ENCODE assay signal across 23 cellular contexts in the genomic region with DNA sequence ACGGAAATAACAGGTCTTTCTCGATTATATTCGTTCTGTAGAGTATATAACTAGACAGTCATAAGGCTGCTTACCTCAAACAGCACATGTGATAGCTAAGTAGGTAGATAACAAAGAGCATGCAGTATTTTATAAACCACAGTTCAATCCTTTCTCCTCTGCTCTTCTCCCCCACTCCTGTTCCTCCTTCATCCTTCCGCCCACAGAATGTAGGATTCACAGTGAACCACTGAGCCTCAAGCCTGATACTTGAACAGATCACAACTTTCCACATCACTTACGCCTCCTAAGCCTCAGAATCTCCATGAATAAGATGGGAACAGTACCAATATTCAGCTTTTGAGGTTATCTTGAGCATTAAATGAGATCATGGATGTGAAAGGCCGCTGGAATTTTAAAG. TPM values are rescaled to one million over a fixed set of nuclear protein-coding genes. Genes with fewer than 3 reads are reported as not detected.
DNase-seq lines count a peak whose midpoint lies in the region; ATAC-seq, FAIRE-seq and TF ChIP-seq lines count a peak whose summit lies in the region.
"Had no signal": no experiment of that assay in that cellular context is flagged by ENCODE, and none has a peak within 500 bp of the region (broad histone marks: within the 10 kb centered on the region; RNA-seq: fewer than 3 reads in every experiment).

No MANE protein-coding gene starts in this region.

- 0 out of 2 replicates have a peak overlapping the region, but pooled peaks have one; percentile 42 for H2AFZ ChIP-seq in PC-9
- H2AFZ ChIP-seq in neural progenitor cell (replicated peaks), result peak overlapping the region; percentile 28

- H4K20me1 ChIP-seq in PC-9 (ENCODE audit: insufficient read depth) (no peaks in the 10 kb centered on the region), neural progenitor cell (ENCODE audit: low read depth) (no peaks in the 10 kb centered on the region)
- H4K20me1 ChIP-seq: BLaER1 had no signal

- H3K36me3 ChIP-seq in HEK293 (ENCODE audit: control insufficient read depth in 2 of 2, insufficient read depth in 1 of 2, low read length in 2 of 2) (no peaks in the 10 kb centered on the region), PC-9 (ENCODE audit: low read depth) (no peaks in the 10 kb centered on the region), neural progenitor cell (no peaks in the 10 kb centered on the region)
- H3K36me3 ChIP-seq: BE2C, BLaER1 had no signal

- peak; percentile 6 for FAIRE-seq in D721Med (lab: Jason Lieb, UNC)
- FAIRE-seq: G401.6, GM12891, GM19239 had no signal

- H3K4me1 Mint-ChIP-seq in neural progenitor cell, result no peaks in the 10 kb centered on the region
- no peaks in the 10 kb centered on the region for H3K4me1 Mint-ChIP-seq in natural killer cell
- H3K4me1 Mint-ChIP-seq: CD4-positive, alpha-beta memory T cell; CD4-positive, CD25-positive, alpha-beta regulatory T cell; CD8-positive, alpha-beta memory T cell had no signal

- no peak for ATAC-seq in natural killer cell

- no TSS peak for BruUV-seq in PC-9 (replicated peaks; lab: Mats Ljungman, UMichigan)

- H3K4me3 ChIP-seq in HEK293 (ENCODE audit: low read depth, low read length) (no peak overlapping the region), PC-9 (no peak overlapping the region), neural progenitor cell (no peak overlapping the region)
- H3K4me3 ChIP-seq: BLaER1 had no signal

- intact Hi-C loops in PC-9 (cut with micrococcal nuclease; ENCODE audit: unreplicated experiment), result no loop called here
- intact Hi-C loops in natural killer cell (cut with micrococcal nuclease), result no loop called here

- TF ChIP-seq CTCF in D721Med (IDR thresholded peaks at IDR 0.05; ENCODE audit: insufficient read depth, missing control alignments) (no peak), HEK293 (tag by site-specific recombination; IDR thresholded peaks at IDR 0.05) (no peak), PC-9 (conservative IDR thresholded peaks at IDR 0.05) (no peak), neural progenitor cell (IDR thresholded peaks at IDR 0.05) (no peak), natural killer cell (IDR thresholded peaks at IDR 0.05) (no peak)

- no peaks in the 10 kb centered on the region for H3F3A ChIP-seq in PC-9 (ENCODE audit: insufficient read depth, low read depth)
- no peaks in the 10 kb centered on the region for H3F3A ChIP-seq in neural progenitor cell (ENCODE audit: low read depth)

- H3K4me1 ChIP-seq in HEK293 (ENCODE audit: control insufficient read depth, insufficient read depth, low read length) (no peaks in the 10 kb centered on the region), PC-9 (replicated peaks; ENCODE audit: insufficient read depth) (no peaks in the 10 kb centered on the region), neural progenitor cell (no peaks in the 10 kb centered on the region)
- H3K4me1 ChIP-seq: BE2C, BLaER1 had no signal

- H3K4me3 Mint-ChIP-seq in neural progenitor cell (no peak overlapping the region), natural killer cell (no peak overlapping the region)
- H3K4me3 Mint-ChIP-seq: CD4-positive, alpha-beta memory T cell; CD4-positive, CD25-positive, alpha-beta regulatory T cell; CD8-positive, alpha-beta memory T cell had no signal

- H3K36me3 Mint-ChIP-seq in neural progenitor cell (no peaks in the 10 kb centered on the region), natural killer cell (no peaks in the 10 kb centered on the region)
- H3K36me3 Mint-ChIP-seq: CD14-positive monocyte; CD4-positive, alpha-beta memory T cell; CD4-positive, CD25-positive, alpha-beta regulatory T cell; CD8-positive, alpha-beta memory T cell had no signal

- no peaks in the 10 kb centered on the region for H3K27me3 ChIP-seq in PC-9 (ENCODE audit: insufficient read depth, low read depth)
- H3K27me3 ChIP-seq in neural progenitor cell, result no peaks in the 10 kb centered on the region
- H3K27me3 ChIP-seq: BE2C, BLaER1 had no signal

- H3K27ac Mint-ChIP-seq in neural progenitor cell (no peak overlapping the region), natural killer cell (no peak overlapping the region)
- H3K27ac Mint-ChIP-seq: CD4-positive, alpha-beta memory T cell; CD4-positive, CD25-positive, alpha-beta regulatory T cell; CD8-positive, alpha-beta memory T cell had no signal

- H3K79me2 ChIP-seq in PC-9 (ENCODE audit: low read depth) (no peaks in the 10 kb centered on the region), neural progenitor cell (ENCODE audit: low read depth) (no peaks in the 10 kb centered on the region)

- no peaks in the 10 kb centered on the region for H3K9me3 ChIP-seq in HEK293 (ENCODE audit: control insufficient read depth, insufficient read depth, low read depth, low read length)
- H3K9me3 ChIP-seq in PC-9 (ENCODE audit: insufficient read depth, low read depth), result no peaks in the 10 kb centered on the region; the same call in 1 of the 2 replicates
- no peaks in the 10 kb centered on the region for H3K9me3 ChIP-seq in neural progenitor cell (ENCODE audit: low read depth)
- H3K9me3 ChIP-seq: BE2C had no signal

- H3K4me2 ChIP-seq in PC-9 (no peak overlapping the region), neural progenitor cell (no peak overlapping the region)
- H3K4me2 ChIP-seq: BLaER1 had no signal

- CTCF ChIA-PET in HEK293 (lab: Yijun Ruan, JAX) (interaction anchor here (0.9 to 2.9 kb wide), 3 partner anchors 10 to 765 kb away, joined by 4 to 21 read pairs (median 4); no protein-coding TSS in a partner anchor), PC-9 (lab: Charles Lee) (no interaction called here)

- H3K27me3 Mint-ChIP-seq in neural progenitor cell (ENCODE audit: insufficient read depth, low read depth) (no peaks in the 10 kb centered on the region), natural killer cell (ENCODE audit: low read depth in 2 of 2) (peaks cover 0 to 5% of the 10 kb centered on the region in 2 donors)

- POLR2A ChIA-PET in HEK293 (lab: Yijun Ruan, JAX), result no interaction called here
- POLR2A ChIA-PET in PC-9 (lab: Charles Lee; ENCODE audit: unreplicated experiment), result no interaction called here

- H3K9ac ChIP-seq in neural progenitor cell, result no peak overlapping the region
- H3K9ac ChIP-seq: BLaER1 had no signal

- H3K9me3 Mint-ChIP-seq in neural progenitor cell, result peaks cover 4% of the 10 kb centered on the region
- H3K9me3 Mint-ChIP-seq in natural killer cell, result no peaks in the 10 kb centered on the region

- DNase-seq in D721Med (ENCODE audit: insufficient read length, low spot score) (no peak), PC-9 (no peak), neural progenitor cell (ENCODE audit: low spot score) (no peak), KG1 (lab: John Stamatoyannopoulos, UW) (no peak), natural killer cell (no peak), NAMALWA (ENCODE audit: low spot score) (no peak)
- DNase-seq in activated naive CD4-positive, alpha-beta T cell treated with anti-CD3 and anti-CD28 coated beads, Interleukin-2, amount 50 U/mL, for 16 hours, result no peak
- DNase-seq: 8988T; ACHN; BE2C; C1 segment of cervical spinal cord; CD4-positive, alpha-beta memory T cell; CD4-positive, CD25-positive, alpha-beta regulatory T cell; CD8-positive, alpha-beta memory T cell; COR-L47; DMS79 treated with DMSO at 0.1 percent for 48 hours; GF-D8 had no signal

- no peaks in the 10 kb centered on the region for H3K9me2 ChIP-seq in PC-9 (ENCODE audit: insufficient read depth)

- H3K27ac ChIP-seq in HEK293 (ENCODE audit: extremely low read depth, low read depth, low read length) (no peak overlapping the region), PC-9 (no peak overlapping the region), neural progenitor cell (no peak overlapping the region)
- H3K27ac ChIP-seq: BLaER1 had no signal

TF ChIP-seq in HEK293, 187 proteins besides CTCF, POLR2A, EP300 and RAD21:
- TF ChIP-seq ZNF423 (tag by site-specific recombination; IDR thresholded peaks at IDR 0.05), result no peak
- TF ChIP-seq EGR2 (tag by site-specific recombination; IDR thresholded peaks at IDR 0.05; ENCODE audit: low read depth), result peak; percentile 54
- no peak for TF ChIP-seq ZNF843 (tag by site-specific recombination; IDR thresholded peaks at IDR 0.05)

RNA-seq across cellular contexts. Expression of a gene that starts 33.6 kb away (rescaled TPM):
- total RNA-seq in PC-9 (2021), result 10.5 and 12.6 TPM in 2 replicates
- 6.2 and 12.6 TPM in 2 replicates for total RNA-seq in neural progenitor cell (ENCODE audit: low replicate concordance)
- total RNA-seq in natural killer cell, result 1 to 10 TPM; 1.7 to 2.1 (median 2.0) TPM
